ENCODE assay signal across 1 cellular context in genomic region chr7:158976849-158977593, GRCh38.
A peak's percentile ranks its signal among the peaks of the same experiment; 100 is the strongest.
TF ChIP-seq lines count a peak whose summit lies in the region.

No MANE protein-coding gene starts in this region.

TF ChIP-seq in HepG2, 621 proteins besides CTCF, POLR2A, EP300 and RAD21 (continued from another document and continues in another):
- TF ChIP-seq IKZF5 (CRISPR knock-in tag; IDR thresholded peaks at IDR 0.05) (0 out of 2 replicates have a peak, but pooled peaks have one; percentile 28), ZNF740 (CRISPR knock-in tag; IDR thresholded peaks at IDR 0.05) (0 out of 2 replicates have a peak, but pooled peaks have one; percentile 35), ZBTB7B (CRISPR knock-in tag; IDR thresholded peaks at IDR 0.05) (no peak), ATF7 (IDR thresholded peaks at IDR 0.05) (0 out of 2 replicates have a peak, but pooled peaks have one; percentile 5), ATF7 (CRISPR knock-in tag; IDR thresholded peaks at IDR 0.05) (peak; percentile 51; the same call in 1 of the 2 replicates), ARNT2 (CRISPR knock-in tag; IDR thresholded peaks at IDR 0.05; ENCODE audit: low read depth) (no peak), ELF3 (CRISPR knock-in tag; IDR thresholded peaks at IDR 0.05) (0 out of 2 replicates have a peak, but pooled peaks have one; percentile 12), U2AF2 (IDR thresholded peaks at IDR 0.05; ENCODE audit: low read depth, low read length) (0 out of 2 replicates have a peak, but pooled peaks have one; percentile 27), RAD51 (IDR thresholded peaks at IDR 0.05; ENCODE audit: borderline replicate concordance) (no peak), TBX2 (CRISPR knock-in tag; IDR thresholded peaks at IDR 0.05; ENCODE audit: borderline replicate concordance) (peak; percentile 36; the same call in 1 of the 2 replicates), MBNL3 (CRISPR knock-in tag; conservative IDR thresholded peaks at IDR 0.05) (no peak), GATAD2A (CRISPR knock-in tag; IDR thresholded peaks at IDR 0.05) (peak; percentile 40; the same call in 1 of the 2 replicates), PAXIP1 (CRISPR knock-in tag; conservative IDR thresholded peaks at IDR 0.05) (0 out of 2 replicates have a peak, but pooled peaks have one; percentile 17), KDM2A (CRISPR knock-in tag; IDR thresholded peaks at IDR 0.05; ENCODE audit: borderline replicate concordance, low read depth) (peak; percentile 24; the same call in 1 of the 2 replicates), ZNF790 (CRISPR knock-in tag; IDR thresholded peaks at IDR 0.05; ENCODE audit: borderline replicate concordance) (no peak), CREB3 (CRISPR knock-in tag; IDR thresholded peaks at IDR 0.05) (no peak), ZMYM3 (CRISPR knock-in tag; IDR thresholded peaks at IDR 0.05) (0 out of 2 replicates have a peak, but pooled peaks have one; percentile 34), ASH2L (IDR thresholded peaks at IDR 0.05; ENCODE audit: insufficient read length, low read depth, low read length) (no peak), RXRB (CRISPR knock-in tag; IDR thresholded peaks at IDR 0.05; ENCODE audit: borderline replicate concordance) (no peak), THAP11 (CRISPR knock-in tag; IDR thresholded peaks at IDR 0.05) (0 out of 2 replicates have a peak, but pooled peaks have one; percentile 12), SMARCE1 (IDR thresholded peaks at IDR 0.05; ENCODE audit: borderline replicate concordance) (no peak), FOXA3 (CRISPR knock-in tag; IDR thresholded peaks at IDR 0.05) (peak; percentile 34; the same call in 1 of the 2 replicates), ZNF780A (CRISPR knock-in tag; IDR thresholded peaks at IDR 0.05) (no peak), CBX5 (CRISPR knock-in tag; IDR thresholded peaks at IDR 0.05; ENCODE audit: borderline replicate concordance) (peak; percentile 16; the same call in 1 of the 2 replicates), ATF1 (CRISPR knock-in tag; IDR thresholded peaks at IDR 0.05) (peak; percentile 70), EEA1 (CRISPR knock-in tag; IDR thresholded peaks at IDR 0.05; ENCODE audit: borderline replicate concordance) (no peak), PITX1 (CRISPR knock-in tag; IDR thresholded peaks at IDR 0.05) (peak; percentile 40; the same call in 1 of the 2 replicates), ZNF720 (CRISPR knock-in tag; IDR thresholded peaks at IDR 0.05) (no peak), CREM (IDR thresholded peaks at IDR 0.05) (peak; percentile 65), CREM (CRISPR knock-in tag; IDR thresholded peaks at IDR 0.05) (no peak), UBTF (CRISPR knock-in tag; IDR thresholded peaks at IDR 0.05) (0 out of 2 replicates have a peak, but pooled peaks have one; percentile 20), ZBTB37 (CRISPR knock-in tag; IDR thresholded peaks at IDR 0.05) (no peak), POLR2G (IDR thresholded peaks at IDR 0.05; ENCODE audit: low read depth, low read length) (no peak), MYPOP (CRISPR knock-in tag; IDR thresholded peaks at IDR 0.05) (peak; percentile 21; the same call in 1 of the 2 replicates), ELF4 (CRISPR knock-in tag; IDR thresholded peaks at IDR 0.05; ENCODE audit: borderline replicate concordance) (no peak), TEAD3 (CRISPR knock-in tag; optimal IDR thresholded peaks at IDR 0.05; ENCODE audit: borderline replicate concordance) (peak; percentile 38), KLF16 (CRISPR knock-in tag; IDR thresholded peaks at IDR 0.05) (no peak; a peak in 1 of 4 replicates)
- TF ChIP-seq, protein P1, sequence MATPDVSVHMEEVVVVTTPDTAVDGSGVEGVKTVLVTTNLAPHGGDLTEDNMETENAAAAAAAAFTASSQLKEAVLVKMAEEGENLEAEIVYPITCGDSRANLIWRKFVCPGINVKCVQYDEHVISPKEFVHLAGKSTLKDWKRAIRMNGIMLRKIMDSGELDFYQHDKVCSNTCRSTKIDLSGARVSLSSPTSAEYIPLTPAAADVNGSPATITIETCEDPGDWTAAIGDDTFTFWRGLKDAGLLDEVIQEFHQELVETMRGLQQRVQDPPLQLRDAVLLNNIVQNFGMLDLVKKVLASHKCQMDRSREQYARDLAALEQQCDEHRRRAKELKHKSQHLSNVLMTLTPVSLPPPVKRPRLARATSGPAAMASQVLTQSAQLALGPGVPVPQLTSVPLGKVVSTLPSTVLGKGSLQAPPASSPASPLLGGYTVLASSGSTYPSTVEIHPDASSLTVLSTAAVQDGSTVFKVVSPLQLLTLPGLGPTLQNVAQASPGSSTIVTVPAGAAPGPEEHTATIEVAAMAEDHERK (CRISPR knock-in tag; IDR thresholded peaks at IDR 0.05; ENCODE audit: low read depth) = no peak
- TF ChIP-seq, protein P2, sequence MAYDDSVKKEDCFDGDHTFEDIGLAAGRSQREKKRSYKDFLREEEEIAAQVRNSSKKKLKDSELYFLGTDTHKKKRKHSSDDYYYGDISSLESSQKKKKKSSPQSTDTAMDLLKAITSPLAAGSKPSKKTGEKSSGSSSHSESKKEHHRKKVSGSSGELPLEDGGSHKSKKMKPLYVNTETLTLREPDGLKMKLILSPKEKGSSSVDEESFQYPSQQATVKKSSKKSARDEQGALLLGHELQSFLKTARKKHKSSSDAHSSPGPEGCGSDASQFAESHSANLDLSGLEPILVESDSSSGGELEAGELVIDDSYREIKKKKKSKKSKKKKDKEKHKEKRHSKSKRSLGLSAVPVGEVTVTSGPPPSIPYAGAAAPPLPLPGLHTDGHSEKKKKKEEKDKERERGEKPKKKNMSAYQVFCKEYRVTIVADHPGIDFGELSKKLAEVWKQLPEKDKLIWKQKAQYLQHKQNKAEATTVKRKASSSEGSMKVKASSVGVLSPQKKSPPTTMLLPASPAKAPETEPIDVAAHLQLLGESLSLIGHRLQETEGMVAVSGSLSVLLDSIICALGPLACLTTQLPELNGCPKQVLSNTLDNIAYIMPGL (CRISPR knock-in tag; IDR thresholded peaks at IDR 0.05; ENCODE audit: borderline replicate concordance in 1 of 2, low read depth in 1 of 2) = peak in 1 of 2 experiments; percentile 68; a peak in 3 of 4 replicates
- TF ChIP-seq, protein P3, sequence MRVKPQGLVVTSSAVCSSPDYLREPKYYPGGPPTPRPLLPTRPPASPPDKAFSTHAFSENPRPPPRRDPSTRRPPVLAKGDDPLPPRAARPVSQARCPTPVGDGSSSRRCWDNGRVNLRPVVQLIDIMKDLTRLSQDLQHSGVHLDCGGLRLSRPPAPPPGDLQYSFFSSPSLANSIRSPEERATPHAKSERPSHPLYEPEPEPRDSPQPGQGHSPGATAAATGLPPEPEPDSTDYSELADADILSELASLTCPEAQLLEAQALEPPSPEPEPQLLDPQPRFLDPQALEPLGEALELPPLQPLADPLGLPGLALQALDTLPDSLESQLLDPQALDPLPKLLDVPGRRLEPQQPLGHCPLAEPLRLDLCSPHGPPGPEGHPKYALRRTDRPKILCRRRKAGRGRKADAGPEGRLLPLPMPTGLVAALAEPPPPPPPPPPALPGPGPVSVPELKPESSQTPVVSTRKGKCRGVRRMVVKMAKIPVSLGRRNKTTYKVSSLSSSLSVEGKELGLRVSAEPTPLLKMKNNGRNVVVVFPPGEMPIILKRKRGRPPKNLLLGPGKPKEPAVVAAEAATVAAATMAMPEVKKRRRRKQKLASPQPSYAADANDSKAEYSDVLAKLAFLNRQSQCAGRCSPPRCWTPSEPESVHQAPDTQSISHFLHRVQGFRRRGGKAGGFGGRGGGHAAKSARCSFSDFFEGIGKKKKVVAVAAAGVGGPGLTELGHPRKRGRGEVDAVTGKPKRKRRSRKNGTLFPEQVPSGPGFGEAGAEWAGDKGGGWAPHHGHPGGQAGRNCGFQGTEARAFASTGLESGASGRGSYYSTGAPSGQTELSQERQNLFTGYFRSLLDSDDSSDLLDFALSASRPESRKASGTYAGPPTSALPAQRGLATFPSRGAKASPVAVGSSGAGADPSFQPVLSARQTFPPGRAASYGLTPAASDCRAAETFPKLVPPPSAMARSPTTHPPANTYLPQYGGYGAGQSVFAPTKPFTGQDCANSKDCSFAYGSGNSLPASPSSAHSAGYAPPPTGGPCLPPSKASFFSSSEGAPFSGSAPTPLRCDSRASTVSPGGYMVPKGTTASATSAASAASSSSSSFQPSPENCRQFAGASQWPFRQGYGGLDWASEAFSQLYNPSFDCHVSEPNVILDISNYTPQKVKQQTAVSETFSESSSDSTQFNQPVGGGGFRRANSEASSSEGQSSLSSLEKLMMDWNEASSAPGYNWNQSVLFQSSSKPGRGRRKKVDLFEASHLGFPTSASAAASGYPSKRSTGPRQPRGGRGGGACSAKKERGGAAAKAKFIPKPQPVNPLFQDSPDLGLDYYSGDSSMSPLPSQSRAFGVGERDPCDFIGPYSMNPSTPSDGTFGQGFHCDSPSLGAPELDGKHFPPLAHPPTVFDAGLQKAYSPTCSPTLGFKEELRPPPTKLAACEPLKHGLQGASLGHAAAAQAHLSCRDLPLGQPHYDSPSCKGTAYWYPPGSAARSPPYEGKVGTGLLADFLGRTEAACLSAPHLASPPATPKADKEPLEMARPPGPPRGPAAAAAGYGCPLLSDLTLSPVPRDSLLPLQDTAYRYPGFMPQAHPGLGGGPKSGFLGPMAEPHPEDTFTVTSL (CRISPR knock-in tag; IDR thresholded peaks at IDR 0.05; ENCODE audit: borderline replicate concordance) = no peak
